ENCODE assay signal across 26 cellular contexts in the genomic region with DNA sequence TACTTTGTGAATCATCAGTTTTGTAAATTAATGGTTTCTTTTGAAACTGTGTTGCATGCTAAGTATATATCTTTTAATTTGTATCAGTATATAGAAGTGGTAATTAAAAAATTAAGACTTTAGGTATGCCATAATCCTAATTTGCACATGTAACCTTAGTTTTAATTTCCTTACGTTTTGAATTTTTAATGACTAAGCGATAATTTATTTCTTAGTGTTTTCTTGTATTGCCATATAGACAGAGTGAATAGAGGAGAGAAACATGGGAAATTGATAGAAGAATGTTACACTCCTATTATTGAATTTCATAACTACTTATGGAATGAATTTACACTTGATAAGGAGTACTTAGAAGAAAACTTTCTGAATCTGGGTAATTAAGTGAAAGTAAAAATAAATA. TPM values are rescaled to one million over a fixed set of nuclear protein-coding genes. Genes with fewer than 3 reads are reported as not detected.
DNase-seq lines count a peak whose midpoint lies in the region; ATAC-seq, FAIRE-seq and TF ChIP-seq lines count a peak whose summit lies in the region.
"Had no signal": no experiment of that assay in that cellular context is flagged by ENCODE, and none has a peak within 500 bp of the region (broad histone marks: within the 10 kb centered on the region; RNA-seq: fewer than 3 reads in every experiment).

No MANE protein-coding gene starts in this region.

- 97% methylated on average over 2 of the region's 2 CpGs for WGBS in HepG2 (ENCODE audit: low lambda C conversion rate)
- 97% methylated on average over 2 of the region's 2 CpGs for WGBS in right lobe of liver (ENCODE audit: insufficient coverage, low coverage, low lambda C conversion rate, missing lambda C conversion rate)
- 90% methylated on average over 2 of the region's 2 CpGs for WGBS in K562 (ENCODE audit: insufficient coverage, low coverage, missing lambda C conversion rate)

- H3K9me1 ChIP-seq in K562 (ENCODE audit: control insufficient read depth, insufficient read depth, low read length), result no peaks in the 10 kb centered on the region

- H4K20me1 ChIP-seq in HepG2 (ENCODE audit: insufficient read depth, low read length), result no peaks in the 10 kb centered on the region
- H4K20me1 ChIP-seq in K562 (replicated peaks; ENCODE audit: control insufficient read depth, insufficient read depth, low read length), result no peaks in the 10 kb centered on the region
- H4K20me1 ChIP-seq: BLaER1 had no signal

- no TSS peak for BruUV-seq in HepG2 (replicated peaks; lab: Mats Ljungman, UMichigan)
- BruUV-seq in K562 (replicated peaks; lab: Mats Ljungman, UMichigan), result no TSS peak

- TF ChIP-seq CTCF in HepG2 (CRISPR knock-in tag; IDR thresholded peaks at IDR 0.05), result no peak
- no peak for TF ChIP-seq CTCF in right lobe of liver (IDR thresholded peaks at IDR 0.05)
- TF ChIP-seq CTCF in K562 (IDR thresholded peaks at IDR 0.05 in 2 of 3, conservative IDR thresholded peaks at IDR 0.05 in 1 of 3; ENCODE audit: insufficient read depth in 2 of 3, low read depth in 1 of 3, low read length in 3 of 3), result no peak

- CTCF ChIA-PET in HepG2 (lab: Yijun Ruan, JAX; ENCODE audit: low intra/inter-chr PET ratio, low total read pairs), result no interaction called here
- CTCF ChIA-PET in K562 (lab: Yijun Ruan, JAX; ENCODE audit: low intra/inter-chr PET ratio), result no interaction called here

- no peaks in the 10 kb centered on the region for H3K79me2 ChIP-seq in HepG2 (ENCODE audit: insufficient read depth, low read length)
- no peaks in the 10 kb centered on the region for H3K79me2 ChIP-seq in K562 (ENCODE audit: control insufficient read depth, insufficient read depth, low read length)

- no peaks in the 10 kb centered on the region for H3K9me3 ChIP-seq in HepG2 (ENCODE audit: low read length)
- no peaks in the 10 kb centered on the region for H3K9me3 ChIP-seq in right lobe of liver
- H3K9me3 ChIP-seq in K562 (replicated peaks; ENCODE audit: control insufficient read depth, insufficient read depth, low read depth, low read length), result no peaks in the 10 kb centered on the region
- H3K9me3 ChIP-seq: BE2C had no signal

- H3K4me3 ChIP-seq in HepG2 (replicated peaks in 1 of 3; ENCODE audit: insufficient read depth in 1 of 3, low read depth in 2 of 3, low read length in 3 of 3) (no peak overlapping the region), right lobe of liver (no peak overlapping the region), K562 (no peak overlapping the region)
- H3K4me3 ChIP-seq: BLaER1, GM12878 had no signal

- H3K36me3 ChIP-seq in HepG2 (replicated peaks in 1 of 2; ENCODE audit: control insufficient read depth in 1 of 2, insufficient read depth in 2 of 2, low read length in 2 of 2), result peaks cover 0 to 17% of the 10 kb centered on the region in 2 experiments; a peak in 4 of 5 replicates
- H3K36me3 ChIP-seq in right lobe of liver, result peaks cover 0 to 4% (median 0%) of the 10 kb centered on the region in 4 donors
- H3K36me3 ChIP-seq in K562 (ENCODE audit: control insufficient read depth, insufficient read depth, low read length), result peaks cover 6% of the 10 kb centered on the region; the same call in 1 of the 3 replicates

- no peak for TF ChIP-seq POLR2A in HepG2 (IDR thresholded peaks at IDR 0.05; ENCODE audit: insufficient read depth in 1 of 2, low read depth in 2 of 2, low read length in 2 of 2)
- no peak for TF ChIP-seq POLR2A in right lobe of liver (IDR thresholded peaks at IDR 0.05)
- TF ChIP-seq POLR2A in K562 (conservative IDR thresholded peaks at IDR 0.05), result no peak

- in situ Hi-C loops in HepG2 (cut with HindIII; ENCODE audit: extremely low pct_ligation_motif_present, low pct_unique_long_range_greater_than_20kb), result no loop called here
- in situ Hi-C loops in K562 (cut with MboI), result no loop called here

- ATAC-seq in HepG2 (no peak), right lobe of liver (no peak), K562 (no peak)
- ATAC-seq: GM12878 had no signal

- H3K4me1 ChIP-seq in HepG2 (ENCODE audit: insufficient read depth, low read length) (no peaks in the 10 kb centered on the region), right lobe of liver (no peaks in the 10 kb centered on the region), K562 (replicated peaks in 1 of 2; ENCODE audit: control insufficient read depth in 2 of 2, insufficient read depth in 2 of 2, low read length in 2 of 2) (no peaks in the 10 kb centered on the region)
- H3K4me1 ChIP-seq: BE2C, BLaER1 had no signal

- H3K27ac ChIP-seq in HepG2 (ENCODE audit: extremely low read length, insufficient read depth, low read length) (no peak overlapping the region), right lobe of liver (no peak overlapping the region), K562 (ENCODE audit: extremely low read depth, low read depth, low read length) (no peak overlapping the region)
- H3K27ac ChIP-seq: 22Rv1, BLaER1 had no signal

- no peak overlapping the region for H3K4me2 ChIP-seq in HepG2 (ENCODE audit: low read depth, low read length)
- H3K4me2 ChIP-seq in K562 (ENCODE audit: insufficient read depth, low read length), result no peak overlapping the region
- H3K4me2 ChIP-seq: BLaER1 had no signal

- TF ChIP-seq EP300 in HepG2 (IDR thresholded peaks at IDR 0.05; ENCODE audit: low read depth in 2 of 2, low read length in 2 of 2) (no peak), HepG2 (CRISPR knock-in tag; IDR thresholded peaks at IDR 0.05; ENCODE audit: borderline replicate concordance) (no peak), K562 (IDR thresholded peaks at IDR 0.05; ENCODE audit: low read length) (no peak)

- no peak for FAIRE-seq in HepG2 (lab: Jason Lieb, UNC)
- FAIRE-seq in K562 (lab: Jason Lieb, UNC), result no peak
- FAIRE-seq: GM12878, GM12892, GM18507, GM19239 had no signal

- H3K9ac ChIP-seq in HepG2 (ENCODE audit: insufficient read depth, low read depth, low read length) (no peak overlapping the region), K562 (ENCODE audit: insufficient read depth in 1 of 2, low read depth in 2 of 2, low read length in 2 of 2) (no peak overlapping the region)
- H3K9ac ChIP-seq: BLaER1 had no signal

- no peak for TF ChIP-seq RAD21 in HepG2 (CRISPR knock-in tag; IDR thresholded peaks at IDR 0.05)
- no peak for TF ChIP-seq RAD21 in K562 (CRISPR knock-in tag; conservative IDR thresholded peaks at IDR 0.05 in 1 of 2, IDR thresholded peaks at IDR 0.05 in 1 of 2)

- POLR2A ChIA-PET in HepG2 (lab: Yijun Ruan, JAX), result no interaction called here
- POLR2A ChIA-PET in K562 (lab: Yijun Ruan, JAX), result no interaction called here

- no peak for DNase-seq in HepG2 (ENCODE audit: low spot score)
- no peak for DNase-seq in right lobe of liver
- no peak for DNase-seq in K562 (ENCODE audit: extremely low read depth in 1 of 4, low spot score in 3 of 4)
- DNase-seq in NCI-H69 (lab: John Stamatoyannopoulos, UW), result no peak
- no peak for DNase-seq in NCI-H1092 (lab: John Stamatoyannopoulos, UW)
- DNase-seq: ACHN; BE2C; C1 segment of cervical spinal cord; CD4-positive, alpha-beta memory T cell; CD4-positive, CD25-positive, alpha-beta regulatory T cell; CD8-positive, alpha-beta memory T cell; COR-L47; DMS 273 treated with DMSO at 0.1 percent for 48 hours; DMS153; DMS53; DMS79; DND-41; EL; GDM1 had no signal

- H2AFZ ChIP-seq in HepG2 (ENCODE audit: low read length) (no peak overlapping the region), K562 (ENCODE audit: low read depth, low read length) (no peak overlapping the region)

- intact Hi-C loops in HepG2 (cut with micrococcal nuclease; ENCODE audit: unreplicated experiment), result no loop called here
- intact Hi-C loops in right lobe of liver (cut with DNase I), result no loop called here
- intact Hi-C loops in K562 (cut with micrococcal nuclease), result no loop called here

- H3K27me3 ChIP-seq in HepG2 (ENCODE audit: control insufficient read depth in 1 of 2, insufficient read depth in 2 of 2, low read length in 2 of 2), result no peaks in the 10 kb centered on the region
- no peaks in the 10 kb centered on the region for H3K27me3 ChIP-seq in right lobe of liver
- no peaks in the 10 kb centered on the region for H3K27me3 ChIP-seq in K562 (ENCODE audit: control insufficient read depth in 2 of 2, insufficient read depth in 2 of 2, low read length in 2 of 2)
- H3K27me3 ChIP-seq: BE2C, BLaER1 had no signal

RNA-seq across cellular contexts. Expression of gene LPAR6, which starts 29.5 kb away (rescaled TPM):
- 17.9 and 24.4 TPM in 2 replicates for total RNA-seq in HepG2 (2016; rRNA removed; fragmentation: Illumina TruSeq; extraction: Trizol)
- 3.0 and 4.7 TPM in 2 replicates for total RNA-seq in HepG2 (2016; cell fraction: cytosol; rRNA removed; fragmentation: Illumina TruSeq; extraction: Trizol; ENCODE audit: low read depth)
- total RNA-seq in HepG2 (2016; cell fraction: insoluble cytoplasmic fraction; rRNA removed; fragmentation: Illumina TruSeq; extraction: Trizol), result 17.0 and 23.7 TPM in 2 replicates
- 8.8 and 9.4 TPM in 2 replicates for total RNA-seq in HepG2 (2016; cell fraction: membrane; rRNA removed; fragmentation: Illumina TruSeq; extraction: Trizol)
- 35.4 and 40.8 TPM in 2 replicates for total RNA-seq in HepG2 (2016; cell fraction: nucleus; rRNA removed; fragmentation: Illumina TruSeq; extraction: Trizol)
- 83.4 and 149 TPM in 2 replicates for polyA plus RNA-seq in HepG2 (2011; rRNA removed)
- polyA plus RNA-seq in HepG2 (2011; cell fraction: cytosol; rRNA removed), result 36.7 and 54.7 TPM in 2 replicates
- 52.3 and 53.1 TPM in 2 replicates for polyA plus RNA-seq in HepG2 (2011; cell fraction: nucleus; rRNA removed)
- polyA plus RNA-seq in HepG2 (2012), result 53.2 and 56.3 TPM in 2 replicates
- 2.8 and 3.7 TPM in 2 replicates for polyA plus RNA-seq in HepG2 (2016; cell fraction: cytosol; fragmentation: Illumina TruSeq; extraction: Trizol; ENCODE audit: low read depth)
- polyA plus RNA-seq in HepG2 (2016; cell fraction: insoluble cytoplasmic fraction; fragmentation: Illumina TruSeq; extraction: Trizol; ENCODE audit: low read depth), result 12.8 and 14.2 TPM in 2 replicates
- 6.7 and 6.8 TPM in 2 replicates for polyA plus RNA-seq in HepG2 (2016; cell fraction: membrane; fragmentation: Illumina TruSeq; extraction: Trizol; ENCODE audit: low read depth)
- 48.2 and 55.7 TPM in 2 replicates for polyA plus RNA-seq in HepG2 (2016; cell fraction: nucleus; fragmentation: Illumina TruSeq; extraction: Trizol; ENCODE audit: insufficient read depth, low read depth)
- 24.2 TPM in 1 of 2 replicates, not detected in the other for polyA minus RNA-seq in HepG2 (2011; rRNA and poly(A)+ RNA removed; ENCODE audit: low replicate concordance)
- polyA minus RNA-seq in HepG2 (2011; cell fraction: cytosol; rRNA and poly(A)+ RNA removed), result 28.9 and 35.4 TPM in 2 replicates
- 42.9 and 52.5 TPM in 2 replicates for polyA minus RNA-seq in HepG2 (2011; cell fraction: nucleus; rRNA and poly(A)+ RNA removed)
- total RNA-seq in right lobe of liver, result 10 to 100 TPM in 2 of 6 experiments, 1 to 10 TPM in 4; 3.7 to 14.5 (median 5.9) TPM
- not detected in 2 replicates for total RNA-seq in K562 (2011; cell fraction: chromatin; rRNA removed; ENCODE audit: low replicate concordance)
- not detected in 2 replicates for total RNA-seq in K562 (2011; cell fraction: nucleolus; rRNA removed)
- total RNA-seq in K562 (2011; cell fraction: nucleoplasm; rRNA removed), result not detected in 2 replicates
- total RNA-seq in K562 (2014; rRNA removed), result not detected in 2 replicates
- total RNA-seq in K562 (2014; rRNA removed; fragmentation: Illumina TruSeq; extraction: Trizol), result not detected in 2 replicates
- total RNA-seq in K562 (2015; rRNA removed; fragmentation: Illumina TruSeq; extraction: Trizol), result 0.11 TPM in 1 of 2 replicates, not detected in the other
- total RNA-seq in K562 (2021), result not detected in 2 replicates
- polyA plus RNA-seq in K562 (2011; rRNA removed), result 0.05 and 0.10 TPM in 2 replicates
- not detected in 2 replicates for polyA plus RNA-seq in K562 (2011; cell fraction: cytosol; rRNA removed)
- polyA plus RNA-seq in K562 (2011; cell fraction: nucleus; rRNA removed), result not detected in 2 replicates
- 0.13 and 0.48 TPM in 2 replicates for polyA plus RNA-seq in K562 (2012)
- not detected in 2 replicates for polyA plus RNA-seq in K562 (2014; fragmentation: Illumina TruSeq; extraction: Trizol)
- under 1 TPM; 0.04 to 0.14 TPM for polyA plus RNA-seq in K562 (2014; fragmentation: Nextera tagmentation; extraction: Ambion mirVana)
- polyA plus RNA-seq in K562 (2014; rRNA removed), result 0.22 TPM in 1 of 2 replicates, not detected in the other
- not detected in 2 replicates for polyA minus RNA-seq in K562 (2011; rRNA and poly(A)+ RNA removed)
- not detected in 2 replicates for polyA minus RNA-seq in K562 (2011; cell fraction: cytosol; rRNA and poly(A)+ RNA removed)
- not detected in 2 replicates for polyA minus RNA-seq in K562 (2011; cell fraction: nucleus; rRNA and poly(A)+ RNA removed)
- total RNA-seq: G401 had no signal

Comparison
In these comparisons a context has a peak if more than half of its experiments do, and no peak if none do; other contexts are left out.
1. Of the 241 proteins assayed by ChIP-seq in both HepG2 and K562: peak only in HepG2: MAFF and MAFK; only in K562: MAFG; in both: none; in neither: 238.